In the genomic region with DNA sequence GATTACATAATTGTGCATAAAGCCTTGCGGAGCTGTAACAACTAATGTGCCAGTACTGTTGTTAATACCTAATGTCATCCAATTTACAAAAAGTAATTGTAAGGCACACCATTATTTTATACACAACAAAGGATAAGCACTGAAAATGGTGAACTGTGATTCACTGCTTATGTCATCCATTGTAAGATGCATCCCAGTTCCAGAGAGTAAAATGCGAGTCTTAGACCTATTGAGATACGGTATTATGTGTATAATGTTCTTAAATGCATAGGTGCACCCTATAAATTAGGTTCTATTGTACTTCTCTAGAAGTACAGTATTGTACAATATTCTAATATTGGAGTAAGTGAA, we compare ENCODE assay signal across 2 cellular contexts.
TF ChIP-seq lines count a peak whose summit lies in the region.

No MANE protein-coding gene starts in this region.

TF ChIP-seq in SK-N-SH, 30 proteins besides CTCF, POLR2A, EP300 and RAD21 (continued from another document):
- TF ChIP-seq MAX (IDR thresholded peaks at IDR 0.05; ENCODE audit: low read depth): no peak
- no peak for TF ChIP-seq POLR2AphosphoS5 (IDR thresholded peaks at IDR 0.05; ENCODE audit: low read depth, low read length)
- no peak for TF ChIP-seq RFX5 (IDR thresholded peaks at IDR 0.05; ENCODE audit: low read length)

TF ChIP-seq in SK-N-SH treated with all-trans-retinoic acid at 6 μM for 48 hours, 23 proteins besides CTCF, POLR2A, EP300 and RAD21 (continued from another document):
- TF ChIP-seq CREB5 (CRISPR knock-in tag; IDR thresholded peaks at IDR 0.05; ENCODE audit: low read depth) (no peak), TCF4 (CRISPR knock-in tag; IDR thresholded peaks at IDR 0.05; ENCODE audit: borderline replicate concordance) (no peak), SNAI2 (CRISPR knock-in tag; IDR thresholded peaks at IDR 0.05) (no peak), RARB (CRISPR knock-in tag; IDR thresholded peaks at IDR 0.05) (no peak)
